In the genomic region with DNA sequence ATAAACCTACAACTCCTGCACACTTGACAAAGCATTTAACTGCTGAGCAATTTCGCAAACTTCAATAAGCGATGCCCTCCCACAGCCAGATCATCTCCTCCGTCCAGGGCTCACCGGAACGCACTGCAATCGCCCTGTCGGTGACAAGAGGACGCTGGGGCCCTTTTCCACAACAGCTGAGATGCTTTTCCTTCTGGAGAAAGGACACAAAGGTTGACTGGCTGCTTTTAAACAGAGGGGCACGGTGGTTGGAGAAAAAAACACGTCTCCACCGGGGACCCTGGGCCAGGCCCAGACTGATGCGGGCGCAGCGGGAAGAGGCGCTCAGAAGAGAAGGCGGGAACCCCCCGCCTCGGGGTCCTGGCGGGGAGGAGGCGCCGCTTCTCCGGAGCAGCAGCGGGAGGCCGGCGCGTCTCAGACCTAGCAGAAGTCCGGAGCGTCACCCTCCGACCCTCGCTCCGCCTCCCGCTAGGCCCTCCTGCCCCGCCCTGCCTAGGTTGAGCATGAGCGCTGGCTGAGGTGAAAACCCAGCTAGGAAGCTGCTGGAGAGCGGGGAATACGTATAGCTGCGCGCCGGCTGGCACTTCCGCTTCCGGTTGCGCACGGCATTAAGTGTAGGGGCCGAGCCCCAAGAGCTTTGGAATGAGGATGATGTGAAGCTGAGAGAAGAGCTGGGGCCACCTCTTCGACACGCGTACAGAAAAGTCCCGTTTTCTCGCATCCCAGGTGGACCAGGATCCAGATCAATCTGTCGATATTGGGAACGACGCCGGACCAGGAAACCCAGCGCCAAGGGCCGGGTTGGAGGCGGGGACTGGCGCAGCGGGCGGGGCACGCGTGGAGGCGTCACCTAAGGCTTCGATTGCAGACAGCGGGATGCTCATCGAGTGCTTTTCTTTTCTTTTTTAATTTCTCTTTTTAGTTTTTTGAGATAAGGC, we compare ENCODE assay signal across 8 cellular contexts. TPM values are rescaled to one million over a fixed set of nuclear protein-coding genes. Genes with fewer than 3 reads are reported as not detected.
DNase-seq lines count a peak whose midpoint lies in the region; ATAC-seq and TF ChIP-seq lines count a peak whose summit lies in the region.

A gene (minus strand): TSS at position 564 of the 938 bp plus-strand sequence. CDS start 3,788 bp downstream, outside the sequence.

- H3K4me1 Mint-ChIP-seq in activated CD4-positive, alpha-beta T cell treated with anti-CD3 and anti-CD28 coated beads, Interleukin-2, amount 10 ng/mL, durations not matched to agents 7 days and 5 days = peaks cover 12% of the 10 kb centered on the region

- H3K27me3 ChIP-seq in BE2C = no peaks in the 10 kb centered on the region

- peak within 1 kb of the TSS; percentile 95 for H3K27ac Mint-ChIP-seq in activated CD4-positive, alpha-beta T cell treated with anti-CD3 and anti-CD28 coated beads, Interleukin-2, amount 10 ng/mL, durations not matched to agents 7 days and 5 days

- POLR2A ChIA-PET in activated CD4-positive, alpha-beta T cell treated with anti-CD3 and anti-CD28 coated beads, Interleukin-2, amount 10 ng/mL, durations not matched to agents 7 days and 5 days (lab: Charles Lee) = interaction anchor here (1.1 kb wide), 1 partner anchor 51 kb away, joined by 4 read pairs; a partner anchor contains a TSS

- intact Hi-C loops in left colon (cut with DNase I, micrococcal nuclease) = no loop called here

- H3K4me3 Mint-ChIP-seq in activated CD4-positive, alpha-beta T cell treated with anti-CD3 and anti-CD28 coated beads, Interleukin-2, amount 10 ng/mL, durations not matched to agents 7 days and 5 days = peak within 1 kb of the TSS; percentile 85

- H3K9me3 Mint-ChIP-seq in activated CD4-positive, alpha-beta T cell treated with anti-CD3 and anti-CD28 coated beads, Interleukin-2, amount 10 ng/mL, durations not matched to agents 7 days and 5 days = peaks cover 20% of the 10 kb centered on the region

- H3K36me3 Mint-ChIP-seq in activated CD4-positive, alpha-beta T cell treated with anti-CD3 and anti-CD28 coated beads, Interleukin-2, amount 10 ng/mL, durations not matched to agents 7 days and 5 days (ENCODE audit: low read depth) = peaks cover 24% of the 10 kb centered on the region

- TF ChIP-seq CTCF in BE2C (IDR thresholded peaks at IDR 0.05; ENCODE audit: low read depth, low read length) (no peak), coronary artery (IDR thresholded peaks at IDR 0.05) (no peak)

- H3K36me3 ChIP-seq in BE2C = no peaks in the 10 kb centered on the region

- no peaks in the 10 kb centered on the region for H3K4me1 ChIP-seq in BE2C

- CTCF ChIA-PET in activated CD4-positive, alpha-beta T cell treated with anti-CD3 and anti-CD28 coated beads, Interleukin-2, amount 10 ng/mL, durations not matched to agents 7 days and 5 days (lab: Charles Lee) = interaction anchor here (0.6 to 1.8 kb wide), 5 partner anchors 9 to 437 kb away, joined by 3 to 5 read pairs (median 3); no protein-coding TSS in a partner anchor

- DNase-seq in BE2C (peak; percentile 96), GM19238 (ENCODE audit: insufficient read length, low spot score) (peak; percentile 86), NCI-H524 treated with DMSO at 0.1 percent for 48 hours (lab: John Stamatoyannopoulos, UW) (peak; percentile 74), coronary artery (ENCODE audit: low spot score) (peak; percentile 96), left colon (peak; percentile 94 to 96)
- DNase-seq in activated CD4-positive, alpha-beta T cell treated with anti-CD3 and anti-CD28 coated beads, Interleukin-2, amount 10 ng/mL, durations not matched to agents 7 days and 5 days = peak; percentile 95
- peak; percentile 87 to 88 for DNase-seq in stimulated activated CD4-positive, alpha-beta T cell treated with anti-CD3 and anti-CD28 coated beads, Interleukin-1b, Interleukin-23, amount 100 ng/mL, for 4 hours (ENCODE audit: low read depth in 2 of 2)

- peak; percentile 96 for ATAC-seq in HG03442 (IDR thresholded peaks at IDR 0.05; ENCODE audit: unreplicated experiment)
- peak; percentile 98 for ATAC-seq in left colon

- H3K4me3 ChIP-seq in BE2C (ENCODE audit: low read depth, low read length) (peak within 1 kb of the TSS; percentile 77), coronary artery (peak within 1 kb of the TSS; percentile 71)

- no peaks in the 10 kb centered on the region for H3K9me3 ChIP-seq in BE2C

- no peaks in the 10 kb centered on the region for H3K27me3 Mint-ChIP-seq in activated CD4-positive, alpha-beta T cell treated with anti-CD3 and anti-CD28 coated beads, Interleukin-2, amount 10 ng/mL, durations not matched to agents 7 days and 5 days

- H3K27ac ChIP-seq in coronary artery = peak within 1 kb of the TSS; percentile 74 to 92

RNA-seq across cellular contexts. Expression of the gene that starts here (rescaled TPM):
- polyA plus RNA-seq in BE2C (2012; ENCODE audit: insufficient read depth, insufficient read length, low read depth) = 1.5 TPM
- 1 to 10 TPM; 6.9 to 8.2 TPM for total RNA-seq in activated CD4-positive, alpha-beta T cell treated with anti-CD3 and anti-CD28 coated beads, Interleukin-2, amount 10 ng/mL, durations not matched to agents 7 days and 5 days
- 10 to 100 TPM; 10.2 to 11.9 TPM for total RNA-seq in left colon

Comparison
In these comparisons a context has a peak if more than half of its experiments do, and no peak if none do; other contexts are left out.
1. Peak in every context shown above with its lines: DNase-seq, ATAC-seq, H3K4me3 ChIP-seq and H3K27ac ChIP-seq.